In genomic region chr2:64750817-64751285, GRCh38 we compare ENCODE assay signal across 8 cellular contexts.
DNase-seq lines count a peak whose midpoint lies in the region; ATAC-seq and TF ChIP-seq lines count a peak whose summit lies in the region.

No MANE protein-coding gene starts in this region.

- TF ChIP-seq CTCF in GM06990 (IDR thresholded peaks at IDR 0.05; ENCODE audit: insufficient read depth, low read length, poor library complexity, severe bottlenecking): no peak
- no peak for TF ChIP-seq CTCF in HFFc6 (IDR thresholded peaks at IDR 0.05)
- TF ChIP-seq CTCF in SK-N-SH (IDR thresholded peaks at IDR 0.05): no peak
- TF ChIP-seq CTCF in cardiac muscle cell (IDR thresholded peaks at IDR 0.05; ENCODE audit: low read depth, low read length): no peak
- no peak for TF ChIP-seq CTCF in upper lobe of right lung (IDR thresholded peaks at IDR 0.05)

- peaks cover 3% of the 10 kb centered on the region for H3K36me3 Mint-ChIP-seq in HFFc6 (ENCODE audit: low read depth)
- no peaks in the 10 kb centered on the region for H3K36me3 Mint-ChIP-seq in activated naive CD8-positive, alpha-beta T cell treated with anti-CD3 and anti-CD28 coated beads for 36 hours

- peak in 1 of 2 experiments; percentile 29; a peak in 1 of 4 replicates for TF ChIP-seq EP300 in SK-N-SH (IDR thresholded peaks at IDR 0.05; ENCODE audit: borderline replicate concordance in 1 of 2, low read depth in 1 of 2, low read length in 1 of 2)

- TF ChIP-seq RAD21 in SK-N-SH (IDR thresholded peaks at IDR 0.05; ENCODE audit: low read length): 0 out of 2 replicates have a peak, but pooled peaks have one; percentile 12

- intact Hi-C loops in posterior cingulate gyrus (cut with DNase I): loop anchor here (1.0 to 5.0 kb wide), 3 partner anchors 98 to 229 kb away; partner anchors contain the start of genes AFTPH and SERTAD2
- intact Hi-C loops in upper lobe of right lung (cut with DNase I): no loop called here

- peak overlapping the region; percentile 99 for H3K4me3 Mint-ChIP-seq in HFFc6
- peak overlapping the region; percentile 94 for H3K4me3 Mint-ChIP-seq in activated naive CD8-positive, alpha-beta T cell treated with anti-CD3 and anti-CD28 coated beads for 36 hours

- no peaks in the 10 kb centered on the region for H3K9me3 ChIP-seq in SK-N-SH
- no peaks in the 10 kb centered on the region for H3K9me3 ChIP-seq in cardiac muscle cell (ENCODE audit: low read depth)
- no peaks in the 10 kb centered on the region for H3K9me3 ChIP-seq in upper lobe of right lung

- DNase-seq in GM06990 (ENCODE audit: extremely low read depth, insufficient read length) (peak; percentile 100), HFFc6 (peak; percentile 99), NCI-H1048 (lab: John Stamatoyannopoulos, UW) (peak; percentile 97), SK-N-SH (no peak), cardiac muscle cell (ENCODE audit: low read depth in 1 of 2, low spot score in 1 of 2) (peak; percentile 100), posterior cingulate gyrus (peak; percentile 95 to 100 (median 99)), upper lobe of right lung (peak; percentile 100)
- peak; percentile 99 for DNase-seq in activated naive CD8-positive, alpha-beta T cell treated with anti-CD3 and anti-CD28 coated beads for 36 hours

- peaks cover 21% of the 10 kb centered on the region for H3F3A ChIP-seq in SK-N-SH (replicated peaks; ENCODE audit: insufficient read depth)

- H3K27ac Mint-ChIP-seq in HFFc6: peak overlapping the region; percentile 97
- H3K27ac Mint-ChIP-seq in activated naive CD8-positive, alpha-beta T cell treated with anti-CD3 and anti-CD28 coated beads for 36 hours: peak overlapping the region; percentile 97

- H3K9me3 Mint-ChIP-seq in HFFc6: peaks cover 3% of the 10 kb centered on the region; the same call in 1 of the 2 replicates
- no peaks in the 10 kb centered on the region for H3K9me3 Mint-ChIP-seq in activated naive CD8-positive, alpha-beta T cell treated with anti-CD3 and anti-CD28 coated beads for 36 hours

- under 1% methylated on average over 21 of the region's 43 CpGs for WGBS in SK-N-SH (ENCODE audit: low lambda C conversion rate)

- H3K4me1 ChIP-seq in SK-N-SH (ENCODE audit: control insufficient read depth in 1 of 2, insufficient read depth in 2 of 2, low read depth in 1 of 2, low read length in 1 of 2) (peaks cover 4 to 6% of the 10 kb centered on the region in 2 experiments; a peak in 3 of 4 replicates), cardiac muscle cell (ENCODE audit: low read depth) (peaks cover 26% of the 10 kb centered on the region), upper lobe of right lung (peaks cover 22% of the 10 kb centered on the region)

- peak; percentile 93 for ATAC-seq in upper lobe of right lung

- H3K4me3 ChIP-seq in GM06990 (replicated peaks; ENCODE audit: low read depth, low read length) (peak overlapping the region; percentile 90), SK-N-SH (ENCODE audit: low read depth in 2 of 2, low read length in 1 of 2) (peak overlapping the region; percentile 88 to 90), cardiac muscle cell (peak overlapping the region; percentile 59), upper lobe of right lung (peak overlapping the region; percentile 77)

- peak overlapping the region; percentile 84 for H3K9ac ChIP-seq in SK-N-SH

- H3K4me1 Mint-ChIP-seq in HFFc6 (ENCODE audit: low read depth): peaks cover 41% of the 10 kb centered on the region
- H3K4me1 Mint-ChIP-seq in activated naive CD8-positive, alpha-beta T cell treated with anti-CD3 and anti-CD28 coated beads for 36 hours: peaks cover 23% of the 10 kb centered on the region

- POLR2A ChIA-PET in SK-N-SH (lab: Yijun Ruan, JAX): interaction anchor here (0.6 to 3.8 kb wide), 5 partner anchors 11 to 306 kb away, joined by 3 to 33 read pairs (median 4); partner anchors contain the start of gene SERTAD2

- CTCF ChIA-PET in SK-N-SH (lab: Yijun Ruan, JAX): interaction anchor here (0.5 to 2.5 kb wide), 12 partner anchors 9 to 421 kb away, joined by 3 to 9 read pairs (median 4); partner anchors contain the start of gene SERTAD2

- H3K9me2 ChIP-seq in SK-N-SH: no peaks in the 10 kb centered on the region

- H4K20me1 ChIP-seq in SK-N-SH (ENCODE audit: insufficient read depth): no peaks in the 10 kb centered on the region

- peaks cover 18% of the 10 kb centered on the region; the same call in 1 of the 2 replicates for H3K79me2 ChIP-seq in SK-N-SH (ENCODE audit: insufficient read depth)

- peak overlapping the region; percentile 90 for H2AFZ ChIP-seq in SK-N-SH (ENCODE audit: low read depth)

- H3K27me3 ChIP-seq in GM06990 (replicated peaks; ENCODE audit: control insufficient read depth, insufficient read depth, low read length): no peaks in the 10 kb centered on the region
- H3K27me3 ChIP-seq in SK-N-SH (ENCODE audit: insufficient read depth): no peaks in the 10 kb centered on the region
- no peaks in the 10 kb centered on the region for H3K27me3 ChIP-seq in cardiac muscle cell
- no peaks in the 10 kb centered on the region for H3K27me3 ChIP-seq in upper lobe of right lung

- peaks cover 4% of the 10 kb centered on the region; the same call in 1 of the 2 replicates for H3K27me3 Mint-ChIP-seq in HFFc6 (ENCODE audit: insufficient read depth)
- H3K27me3 Mint-ChIP-seq in activated naive CD8-positive, alpha-beta T cell treated with anti-CD3 and anti-CD28 coated beads for 36 hours: no peaks in the 10 kb centered on the region

- H3K4me2 ChIP-seq in SK-N-SH: peak overlapping the region; percentile 91

- H3K36me3 ChIP-seq in GM06990 (ENCODE audit: control insufficient read depth, insufficient read depth, low read length) (no peaks in the 10 kb centered on the region), SK-N-SH (replicated peaks in 1 of 2; ENCODE audit: control insufficient read depth in 1 of 2, insufficient read depth in 2 of 2, low read length in 1 of 2) (no peaks in the 10 kb centered on the region), cardiac muscle cell (no peaks in the 10 kb centered on the region), upper lobe of right lung (no peaks in the 10 kb centered on the region)

- H3K27ac ChIP-seq in SK-N-SH (ENCODE audit: low read depth in 2 of 2, low read length in 1 of 2) (peak overlapping the region; percentile 94 to 98), cardiac muscle cell (peak overlapping the region; percentile 83), upper lobe of right lung (peak overlapping the region; percentile 96)

TF ChIP-seq in SK-N-SH, 30 proteins besides CTCF, POLR2A, EP300 and RAD21 (continues in another document):
- peak; percentile 76; the same call in 1 of the 2 replicates for TF ChIP-seq MXI1 (IDR thresholded peaks at IDR 0.05; ENCODE audit: low read depth, low read length)
- TF ChIP-seq CHD2 (IDR thresholded peaks at IDR 0.05; ENCODE audit: low read length, partially characterized antibody): peak; percentile 75
- TF ChIP-seq SIN3A (IDR thresholded peaks at IDR 0.05; ENCODE audit: borderline replicate concordance, low read depth, low read length): 0 out of 2 replicates have a peak, but pooled peaks have one; percentile 58
- TF ChIP-seq NRF1 (IDR thresholded peaks at IDR 0.05; ENCODE audit: low read depth, low read length): no peak
- 0 out of 2 replicates have a peak, but pooled peaks have one; percentile 23 for TF ChIP-seq RCOR1 (IDR thresholded peaks at IDR 0.05; ENCODE audit: low read length)
- no peak for TF ChIP-seq USF2 (IDR thresholded peaks at IDR 0.05; ENCODE audit: borderline replicate concordance, low read depth, low read length)
- no peak for TF ChIP-seq NFIC (IDR thresholded peaks at IDR 0.05; ENCODE audit: borderline replicate concordance)
- TF ChIP-seq MEF2A (IDR thresholded peaks at IDR 0.05; ENCODE audit: borderline replicate concordance, low read depth): no peak
- peak; percentile 71 for TF ChIP-seq FOSL2 (IDR thresholded peaks at IDR 0.05; ENCODE audit: borderline replicate concordance, low read depth)
- peak; percentile 72 for TF ChIP-seq TAF1 (IDR thresholded peaks at IDR 0.05; ENCODE audit: borderline replicate concordance, low read depth, low read length)
- no peak for TF ChIP-seq RXRA (IDR thresholded peaks at IDR 0.05; ENCODE audit: borderline replicate concordance, low read depth)
- TF ChIP-seq REST (IDR thresholded peaks at IDR 0.05; ENCODE audit: low read depth, low read length): no peak
- TF ChIP-seq RFX5 (IDR thresholded peaks at IDR 0.05; ENCODE audit: low read length): no peak
